Comparison of ENCODE assay signal across 8 cellular contexts in the genomic region with DNA sequence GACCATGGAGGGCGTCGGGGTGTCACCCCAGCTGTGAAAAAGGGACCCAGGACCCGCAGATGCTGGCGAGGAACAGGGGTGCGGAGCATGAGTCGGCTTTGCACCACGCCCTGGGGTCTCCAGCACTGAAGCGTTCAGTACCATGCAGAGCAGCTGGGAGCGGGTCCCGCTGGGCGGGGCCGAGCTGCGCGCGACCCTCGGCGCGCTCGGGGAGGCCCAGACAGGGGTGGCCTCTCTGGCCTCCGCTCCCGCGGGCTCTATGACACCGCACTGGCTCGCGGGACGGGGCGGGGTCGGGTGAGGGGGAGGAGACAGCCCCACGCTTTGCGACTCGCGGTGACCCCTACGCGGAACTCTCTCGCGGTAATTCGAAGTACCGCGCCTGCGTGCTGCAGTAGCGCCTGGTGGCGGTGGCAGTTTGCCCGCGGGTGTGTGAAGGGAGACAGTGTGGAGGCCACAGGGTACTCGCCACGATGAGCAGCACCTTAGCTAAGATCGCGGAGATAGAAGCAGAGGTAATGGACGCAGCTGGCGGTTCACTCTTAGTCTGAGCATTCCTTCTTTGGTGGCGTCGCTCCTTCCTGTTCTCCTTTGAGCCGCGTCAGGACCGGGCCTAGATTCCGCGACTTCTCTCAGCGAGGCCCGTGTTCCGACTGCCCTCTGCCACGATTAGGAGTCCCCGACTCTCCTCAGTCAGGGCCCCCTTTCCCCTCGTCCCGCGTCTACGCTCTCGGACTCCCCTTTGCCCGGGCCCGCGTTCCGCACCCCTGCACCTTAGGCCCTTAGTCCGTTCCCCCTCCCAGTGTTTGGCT. TPM values are rescaled to one million over a fixed set of nuclear protein-coding genes. Genes with fewer than 3 reads are reported as not detected.
DNase-seq lines count a peak whose midpoint lies in the region; ATAC-seq, FAIRE-seq and TF ChIP-seq lines count a peak whose summit lies in the region.

A gene with protein sequence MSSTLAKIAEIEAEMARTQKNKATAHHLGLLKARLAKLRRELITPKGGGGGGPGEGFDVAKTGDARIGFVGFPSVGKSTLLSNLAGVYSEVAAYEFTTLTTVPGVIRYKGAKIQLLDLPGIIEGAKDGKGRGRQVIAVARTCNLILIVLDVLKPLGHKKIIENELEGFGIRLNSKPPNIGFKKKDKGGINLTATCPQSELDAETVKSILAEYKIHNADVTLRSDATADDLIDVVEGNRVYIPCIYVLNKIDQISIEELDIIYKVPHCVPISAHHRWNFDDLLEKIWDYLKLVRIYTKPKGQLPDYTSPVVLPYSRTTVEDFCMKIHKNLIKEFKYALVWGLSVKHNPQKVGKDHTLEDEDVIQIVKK (plus strand): TSS at position 394 of the 812 bp plus-strand sequence. CDS start 80 bp downstream, at position 474.

- no peak for FAIRE-seq in bronchial epithelial cell (lab: Jason Lieb, UNC)

- no peaks in the 10 kb centered on the region for H3K27me3 ChIP-seq in bronchial epithelial cell (ENCODE audit: control insufficient read depth, insufficient read depth, low read length)

- TF ChIP-seq CTCF in AG04449 (IDR thresholded peaks at IDR 0.05; ENCODE audit: insufficient read depth, low read length, missing control alignments) = no peak
- no peak for TF ChIP-seq CTCF in WI38 (IDR thresholded peaks at IDR 0.05; ENCODE audit: low read depth, low read length)
- no peak for TF ChIP-seq CTCF in bronchial epithelial cell (IDR thresholded peaks at IDR 0.05; ENCODE audit: insufficient read depth, low read length, severe bottlenecking)

- POLR2A ChIA-PET in AG04449 (lab: Yijun Ruan, JAX) = interaction anchor here (0.5 to 1.5 kb wide), 4 partner anchors 21 to 55 kb away, joined by 3 to 5 read pairs (median 4); a partner anchor contains a TSS

- peaks cover 3% of the 10 kb centered on the region for H3K36me3 ChIP-seq in bronchial epithelial cell (ENCODE audit: control insufficient read depth, insufficient read depth, low read length)

- H3K4me3 ChIP-seq in AG04449 (ENCODE audit: low read depth, low read length) (peak within 1 kb of the TSS; percentile 99), WI38 (ENCODE audit: low read depth, low read length) (peak within 1 kb of the TSS; percentile 98), bronchial epithelial cell (ENCODE audit: low read depth, low read length) (peak within 1 kb of the TSS; percentile 94)

- DNase-seq in AG04449 (ENCODE audit: low read depth, low spot score) = peak; percentile 44
- peak; percentile 96 for DNase-seq in NCI-H2227 (lab: John Stamatoyannopoulos, UW; ENCODE audit: unreplicated experiment)
- DNase-seq in bronchial epithelial cell (ENCODE audit: low read depth) = peak; percentile 86
- DNase-seq in iPS-NIHi7 (ENCODE audit: extremely low spot score) = peak; percentile 100
- DNase-seq in smooth muscle cell of the brain vasculature (ENCODE audit: low read depth, low spot score) = peak; percentile 83

- peak; percentile 87 for ATAC-seq in GM18873 (IDR thresholded peaks at IDR 0.05; ENCODE audit: low FRiP score, unreplicated experiment)
- peak; percentile 90 for ATAC-seq in HG03139 (IDR thresholded peaks at IDR 0.05; ENCODE audit: unreplicated experiment)

- CTCF ChIA-PET in AG04449 (lab: Yijun Ruan, JAX) = interaction anchor here (1.0 to 3.2 kb wide), 2 partner anchors 54 to 86 kb away, joined by 3 to 14 read pairs; a partner anchor contains a TSS

RNA-seq across cellular contexts. Expression of the gene that starts here (rescaled TPM):
- 56.7 and 74.2 TPM in 2 replicates for total RNA-seq in bronchial epithelial cell

Comparison
In these comparisons a context has a peak if more than half of its experiments do, and no peak if none do; other contexts are left out.
1. Peak in every context shown above with its lines: DNase-seq, ATAC-seq and H3K4me3 ChIP-seq.
2. DNase-seq: peak in every context shown above with its lines; median percentile 100 in iPS-NIHi7; 96 in NCI-H2227; 86 in bronchial epithelial cell; 83 in smooth muscle cell of the brain vasculature; 44 in AG04449.